In genomic region chr12:130966443-130967030, GRCh38 we compare ENCODE assay signal across 18 cellular contexts. TPM values are rescaled to one million over a fixed set of nuclear protein-coding genes. Genes with fewer than 3 reads are reported as not detected.
DNase-seq lines count a peak whose midpoint lies in the region; ATAC-seq and TF ChIP-seq lines count a peak whose summit lies in the region.
"Had no signal": no experiment of that assay in that cellular context is flagged by ENCODE, and none has a peak within 500 bp of the region (broad histone marks: within the 10 kb centered on the region; RNA-seq: fewer than 3 reads in every experiment).

No MANE protein-coding gene starts in this region.

- H3K18ac ChIP-seq in neuronal stem cell (ENCODE audit: low read length): no peak overlapping the region

- peaks cover 0 to 34% of the 10 kb centered on the region in 2 donors for H3K4me1 ChIP-seq in right atrium auricular region
- H3K4me1 ChIP-seq in Peyer's patch: no peaks in the 10 kb centered on the region
- H3K4me1 ChIP-seq in neuronal stem cell (ENCODE audit: control insufficient read depth in 2 of 2, insufficient read depth in 1 of 2, low read depth in 1 of 2, low read length in 2 of 2): peaks cover 0 to 2% of the 10 kb centered on the region in 2 donors

- no peak overlapping the region for H4K8ac ChIP-seq in neuronal stem cell (ENCODE audit: low read depth, low read length)

- H3K27ac ChIP-seq in right atrium auricular region (peak overlapping the region in 1 of 2 donors; percentile 62), Peyer's patch (no peak overlapping the region), neuronal stem cell (replicated peaks; ENCODE audit: low read length) (no peak overlapping the region)

- DNase-seq in right atrium auricular region (ENCODE audit: low spot score): peak; percentile 44
- no peak for DNase-seq in left cardiac atrium
- DNase-seq in Peyer's patch: peak in 2 of 3 donors; percentile 9 to 34
- no peak for DNase-seq in neuronal stem cell (ENCODE audit: low spot score)
- DNase-seq in posterior cingulate gyrus: no peak
- DNase-seq in DMS79 treated with DMSO at 0.1 percent for 48 hours (lab: John Stamatoyannopoulos, UW): no peak
- DNase-seq: CD4-positive, CD25-positive, alpha-beta regulatory T cell; GOT3; KBM-7; NCI-H1048; NCI-H1436 treated with DMSO at 0.1 percent for 48 hours; NCI-H2029 treated with DMSO at 0.1 percent for 48 hours; NCI-H2171 treated with DMSO at 0.1 percent for 48 hours; NCI-H446 treated with DMSO at 0.1 percent for 48 hours; SHP77 treated with DMSO at 0.1 percent for 48 hours had no signal

- no peak for ATAC-seq in left cardiac atrium
- ATAC-seq in GM21447 (IDR thresholded peaks at IDR 0.05; ENCODE audit: unreplicated experiment): no peak
- ATAC-seq: Panc1 had no signal

- intact Hi-C loops in left cardiac atrium (cut with DNase I): no loop called here
- intact Hi-C loops in posterior cingulate gyrus (cut with DNase I): no loop called here

- no peak overlapping the region for H4K91ac ChIP-seq in neuronal stem cell (ENCODE audit: low read depth, low read length, poor library complexity)

- H3K9me3 ChIP-seq in right atrium auricular region (no peaks in the 10 kb centered on the region), Peyer's patch (no peaks in the 10 kb centered on the region), neuronal stem cell (replicated peaks in 1 of 2; ENCODE audit: control insufficient read depth in 2 of 2, insufficient read depth in 1 of 2, low read depth in 1 of 2, low read length in 2 of 2) (no peaks in the 10 kb centered on the region)

- H3K23ac ChIP-seq in neuronal stem cell (ENCODE audit: low read depth, low read length, poor library complexity): no peak overlapping the region

- no peak overlapping the region for H2BK15ac ChIP-seq in neuronal stem cell (ENCODE audit: low read length)

- H3K4me2 ChIP-seq in neuronal stem cell (ENCODE audit: insufficient read depth, low read length, poor library complexity, severe bottlenecking): no peak overlapping the region

- H2AK5ac ChIP-seq in neuronal stem cell (ENCODE audit: low read depth, low read length): peak overlapping the region; percentile 58

- no peaks in the 10 kb centered on the region for H3K79me1 ChIP-seq in neuronal stem cell (ENCODE audit: low read depth, low read length)

- TF ChIP-seq POLR2A in Peyer's patch (IDR thresholded peaks at IDR 0.05): no peak

- no peak overlapping the region for H2BK12ac ChIP-seq in neuronal stem cell (ENCODE audit: low read length)

- no peak overlapping the region for H2AFZ ChIP-seq in neuronal stem cell (ENCODE audit: low read length)

- H3K27me3 ChIP-seq in right atrium auricular region: no peaks in the 10 kb centered on the region
- H3K27me3 ChIP-seq in Peyer's patch: no peaks in the 10 kb centered on the region
- H3K27me3 ChIP-seq in neuronal stem cell (ENCODE audit: control insufficient read depth in 3 of 3, insufficient read depth in 3 of 3, low read depth in 1 of 3, low read length in 3 of 3): peaks cover 0 to 18% (median 0%) of the 10 kb centered on the region in 3 experiments

- H3K9ac ChIP-seq in neuronal stem cell (ENCODE audit: low read depth, low read length, poor library complexity): no peak overlapping the region

- no CpG with 5 or more reads among the region's 15 CpGs for WGBS in neuronal stem cell (ENCODE audit: extremely low coverage in 2 of 2, insufficient read length in 2 of 2, insufficient replicate concordance in 1 of 2), 2 donors

- H3K36me3 ChIP-seq in right atrium auricular region (peaks cover 46% of the 10 kb centered on the region), Peyer's patch (peaks cover 0 to 5% (median 0%) of the 10 kb centered on the region in 3 donors), neuronal stem cell (replicated peaks in 1 of 2; ENCODE audit: control insufficient read depth in 2 of 2, insufficient read depth in 2 of 2, low read length in 2 of 2) (no peaks in the 10 kb centered on the region)

- no peak overlapping the region for H3K4ac ChIP-seq in neuronal stem cell (ENCODE audit: low read length)

- no peak overlapping the region for H2BK120ac ChIP-seq in neuronal stem cell (ENCODE audit: low read depth, low read length)

- no peak overlapping the region for H3K14ac ChIP-seq in neuronal stem cell (ENCODE audit: low read length)

- TF ChIP-seq CTCF in right atrium auricular region (IDR thresholded peaks at IDR 0.05) (no peak), Peyer's patch (IDR thresholded peaks at IDR 0.05) (no peak)

- H3K4me3 ChIP-seq in right atrium auricular region (no peak overlapping the region), Peyer's patch (no peak overlapping the region), neuronal stem cell (ENCODE audit: low read length in 2 of 2) (no peak overlapping the region)

- H2BK5ac ChIP-seq in neuronal stem cell (ENCODE audit: low read length): no peak overlapping the region

RNA-seq across cellular contexts. Expression of gene ADGRD1, which starts 12.8 kb away (rescaled TPM):
- total RNA-seq in right atrium auricular region (100 to 1,000 TPM; 120 to 168 TPM), left cardiac atrium (100 to 1,000 TPM; 143 to 254 TPM), Peyer's patch (10 to 100 TPM in 3 of 4 donors, 1 to 10 TPM in 1; 7.0 to 42.9 (median 27.9) TPM)
- 0.28 TPM for polyA plus RNA-seq in neuronal stem cell (2013, experiment 1 of 2)
- polyA plus RNA-seq in neuronal stem cell (2013, experiment 2 of 2): 0.32 TPM
- total RNA-seq: A673; CD4-positive, CD25-positive, alpha-beta regulatory T cell had no signal

Comparison
In these comparisons a context has a peak if more than half of its experiments do, and no peak if none do; other contexts are left out.
1. DNase-seq: peak in right atrium auricular region (single experiment) and Peyer's patch (2 of 3); none in left cardiac atrium (single experiment), neuronal stem cell (single experiment), posterior cingulate gyrus (0 of 10) and DMS79 treated with DMSO at 0.1 percent for 48 hours (single experiment).